ENCODE assay signal across 16 cellular contexts in genomic region chr9:70477907-70478480, GRCh38.
A peak's percentile ranks its signal among the peaks of the same experiment; 100 is the strongest.
DNase-seq lines count a peak whose midpoint lies in the region; ATAC-seq, FAIRE-seq and TF ChIP-seq lines count a peak whose summit lies in the region.
"Had no signal": no experiment of that assay in that cellular context is flagged by ENCODE, and none has a peak within 500 bp of the region (broad histone marks: within the 10 kb centered on the region; RNA-seq: fewer than 3 reads in every experiment).

No MANE protein-coding gene starts in this region.

- TF ChIP-seq EP300 in HepG2 (IDR thresholded peaks at IDR 0.05; ENCODE audit: low read depth in 2 of 2, low read length in 2 of 2) (no peak), HepG2 (CRISPR knock-in tag; IDR thresholded peaks at IDR 0.05; ENCODE audit: borderline replicate concordance) (no peak)

- TF ChIP-seq RAD21 in liver (IDR thresholded peaks at IDR 0.05): no peak
- no peak for TF ChIP-seq RAD21 in HepG2 (CRISPR knock-in tag; IDR thresholded peaks at IDR 0.05)

- no peaks in the 10 kb centered on the region for H3K9me3 ChIP-seq in liver (ENCODE audit: control insufficient read depth in 4 of 4, low read length in 3 of 4)
- no peaks in the 10 kb centered on the region for H3K9me3 ChIP-seq in HepG2 (ENCODE audit: low read length)
- no peaks in the 10 kb centered on the region for H3K9me3 ChIP-seq in psoas muscle
- no peaks in the 10 kb centered on the region for H3K9me3 ChIP-seq in aorta (ENCODE audit: control insufficient read depth, low read length)

- no peak for TF ChIP-seq POLR2A in HepG2 (IDR thresholded peaks at IDR 0.05; ENCODE audit: insufficient read depth in 1 of 2, low read depth in 2 of 2, low read length in 2 of 2)

- POLR2A ChIA-PET in HepG2 (lab: Yijun Ruan, JAX): interaction anchor here (5.8 kb wide), 1 partner anchor 58 kb away, joined by 40 read pairs; no protein-coding TSS in a partner anchor

- TF ChIP-seq CTCF in liver (IDR thresholded peaks at IDR 0.05; ENCODE audit: low read depth, low read length, missing input control): no peak
- TF ChIP-seq CTCF in HepG2 (CRISPR knock-in tag; IDR thresholded peaks at IDR 0.05): no peak
- TF ChIP-seq CTCF in psoas muscle (IDR thresholded peaks at IDR 0.05): no peak

- H2AFZ ChIP-seq in HepG2 (ENCODE audit: low read length): no peak overlapping the region

- ATAC-seq in HepG2 (no peak), psoas muscle (no peak), aorta (ENCODE audit: low FRiP score) (peak; percentile 15)

- H3K4me1 ChIP-seq in liver (ENCODE audit: control insufficient read depth in 4 of 4, insufficient read depth in 4 of 4, low read length in 3 of 4) (peaks cover 17 to 53% (median 29%) of the 10 kb centered on the region in 4 donors), HepG2 (ENCODE audit: insufficient read depth, low read length) (peaks cover 45% of the 10 kb centered on the region), psoas muscle (peaks cover 57% of the 10 kb centered on the region), aorta (ENCODE audit: control insufficient read depth in 1 of 2, insufficient read depth in 2 of 2, low read length in 2 of 2) (peaks cover 6 to 10% of the 10 kb centered on the region in 2 donors)

- DNase-seq in HepG2 (ENCODE audit: low spot score): no peak
- peak; percentile 62 for DNase-seq in fibroblast of gingiva (ENCODE audit: low read depth)
- DNase-seq in psoas muscle: no peak
- DNase-seq in aorta: no peak
- DNase-seq in DMS153 (lab: John Stamatoyannopoulos, UW): no peak
- DNase-seq in activated naive CD4-positive, alpha-beta T cell (lab: John Stamatoyannopoulos, UW): no peak
- no peak for DNase-seq in NCI-H2107 (lab: John Stamatoyannopoulos, UW)
- DNase-seq: DMS 273 treated with DMSO at 0.1 percent for 48 hours, H7, NCI-H1694, NCI-H69, nephron progenitor cell, RPMI8226 had no signal

- H4K20me1 ChIP-seq in HepG2 (ENCODE audit: insufficient read depth, low read length): no peaks in the 10 kb centered on the region

- H3K27ac ChIP-seq in liver (ENCODE audit: low read depth in 1 of 2, low read length in 2 of 2) (peak overlapping the region; percentile 94 to 96), HepG2 (ENCODE audit: extremely low read length, insufficient read depth, low read length) (no peak overlapping the region), psoas muscle (peak overlapping the region; percentile 94), aorta (ENCODE audit: low read depth in 1 of 2, low read length in 2 of 2) (peak overlapping the region; percentile 79 to 100)
- H3K27ac ChIP-seq: KMS-11 had no signal

- H3K27me3 ChIP-seq in liver (ENCODE audit: control insufficient read depth in 4 of 4, insufficient read depth in 4 of 4, low read length in 3 of 4) (no peaks in the 10 kb centered on the region), HepG2 (ENCODE audit: control insufficient read depth in 1 of 2, insufficient read depth in 2 of 2, low read length in 2 of 2) (peaks cover 0 to 26% of the 10 kb centered on the region in 2 experiments; a peak in 1 of 5 replicates), psoas muscle (ENCODE audit: insufficient read depth in 3 of 3, low read length in 2 of 3) (no peaks in the 10 kb centered on the region), aorta (ENCODE audit: control insufficient read depth in 1 of 2, insufficient read depth in 2 of 2, low read length in 1 of 2) (no peaks in the 10 kb centered on the region)

- CTCF ChIA-PET in HepG2 (lab: Yijun Ruan, JAX; ENCODE audit: low intra/inter-chr PET ratio, low total read pairs): no interaction called here

- intact Hi-C loops in HepG2 (cut with micrococcal nuclease; ENCODE audit: unreplicated experiment): no loop called here
- intact Hi-C loops in psoas muscle (cut with DNase I): no loop called here
- intact Hi-C loops in aorta (cut with DNase I): loop anchor here (2.0 to 5.0 kb wide), 2 partner anchors 41 to 57 kb away; no protein-coding TSS in a partner anchor

- in situ Hi-C loops in HepG2 (cut with HindIII; ENCODE audit: extremely low pct_ligation_motif_present, low pct_unique_long_range_greater_than_20kb): no loop called here

- no peaks in the 10 kb centered on the region for H3K79me2 ChIP-seq in HepG2 (ENCODE audit: insufficient read depth, low read length)

- FAIRE-seq in HepG2 (lab: Jason Lieb, UNC): no peak
- FAIRE-seq: endometrium had no signal

- WGBS in liver: 63% methylated on average over 2 of the region's 2 CpGs
- WGBS in HepG2 (ENCODE audit: low lambda C conversion rate): 88% methylated on average over 2 of the region's 2 CpGs
- WGBS in psoas muscle, 3 donors: 34 to 58% (median 38%) methylated on average over 2 of the region's 2 CpGs
- WGBS in aorta, 2 donors: 11% methylated on average over 2 of the region's 2 CpGs

- H3K9ac ChIP-seq in liver (ENCODE audit: low read depth in 1 of 2, low read length in 2 of 2) (no peak overlapping the region), HepG2 (ENCODE audit: insufficient read depth, low read depth, low read length) (no peak overlapping the region)
- H3K9ac ChIP-seq: KMS-11 had no signal

- no TSS peak for BruUV-seq in HepG2 (replicated peaks; lab: Mats Ljungman, UMichigan)

- H3K36me3 ChIP-seq in liver (ENCODE audit: control insufficient read depth in 4 of 4, insufficient read depth in 3 of 4, low read depth in 1 of 4, low read length in 3 of 4) (no peaks in the 10 kb centered on the region), HepG2 (replicated peaks in 1 of 2; ENCODE audit: control insufficient read depth in 1 of 2, insufficient read depth in 2 of 2, low read length in 2 of 2) (no peaks in the 10 kb centered on the region), psoas muscle (ENCODE audit: insufficient read depth in 1 of 2, low read depth in 1 of 2) (no peaks in the 10 kb centered on the region), aorta (ENCODE audit: control insufficient read depth in 1 of 2, insufficient read depth in 2 of 2, low read length in 1 of 2) (no peaks in the 10 kb centered on the region)

- H3K4me3 ChIP-seq in liver (ENCODE audit: low read depth in 1 of 3, low read length in 3 of 3): no peak overlapping the region
- H3K4me3 ChIP-seq in HepG2 (replicated peaks in 1 of 3; ENCODE audit: insufficient read depth in 1 of 3, low read depth in 2 of 3, low read length in 3 of 3): no peak overlapping the region
- no peak overlapping the region for H3K4me3 ChIP-seq in psoas muscle
- no peak overlapping the region for H3K4me3 ChIP-seq in aorta (ENCODE audit: low read length in 2 of 2)

- H3K4me2 ChIP-seq in HepG2 (ENCODE audit: low read depth, low read length): no peak overlapping the region
- H3K4me2 ChIP-seq: KMS-11 had no signal

TF ChIP-seq in liver, 16 proteins besides CTCF, POLR2A, EP300 and RAD21:
- TF ChIP-seq ZBTB33 (IDR thresholded peaks at IDR 0.05) (no peak), RXRA (IDR thresholded peaks at IDR 0.05) (no peak), SP1 (IDR thresholded peaks at IDR 0.05) (no peak), FOXA2 (IDR thresholded peaks at IDR 0.05) (no peak)

TF ChIP-seq in HepG2, 621 proteins besides CTCF, POLR2A, EP300 and RAD21 (continues in another document):
- TF ChIP-seq ZNF703 (CRISPR knock-in tag; IDR thresholded peaks at IDR 0.05; ENCODE audit: borderline replicate concordance) (no peak), DMTF1 (CRISPR knock-in tag; IDR thresholded peaks at IDR 0.05) (no peak)
- TF ChIP-seq, protein P1, sequence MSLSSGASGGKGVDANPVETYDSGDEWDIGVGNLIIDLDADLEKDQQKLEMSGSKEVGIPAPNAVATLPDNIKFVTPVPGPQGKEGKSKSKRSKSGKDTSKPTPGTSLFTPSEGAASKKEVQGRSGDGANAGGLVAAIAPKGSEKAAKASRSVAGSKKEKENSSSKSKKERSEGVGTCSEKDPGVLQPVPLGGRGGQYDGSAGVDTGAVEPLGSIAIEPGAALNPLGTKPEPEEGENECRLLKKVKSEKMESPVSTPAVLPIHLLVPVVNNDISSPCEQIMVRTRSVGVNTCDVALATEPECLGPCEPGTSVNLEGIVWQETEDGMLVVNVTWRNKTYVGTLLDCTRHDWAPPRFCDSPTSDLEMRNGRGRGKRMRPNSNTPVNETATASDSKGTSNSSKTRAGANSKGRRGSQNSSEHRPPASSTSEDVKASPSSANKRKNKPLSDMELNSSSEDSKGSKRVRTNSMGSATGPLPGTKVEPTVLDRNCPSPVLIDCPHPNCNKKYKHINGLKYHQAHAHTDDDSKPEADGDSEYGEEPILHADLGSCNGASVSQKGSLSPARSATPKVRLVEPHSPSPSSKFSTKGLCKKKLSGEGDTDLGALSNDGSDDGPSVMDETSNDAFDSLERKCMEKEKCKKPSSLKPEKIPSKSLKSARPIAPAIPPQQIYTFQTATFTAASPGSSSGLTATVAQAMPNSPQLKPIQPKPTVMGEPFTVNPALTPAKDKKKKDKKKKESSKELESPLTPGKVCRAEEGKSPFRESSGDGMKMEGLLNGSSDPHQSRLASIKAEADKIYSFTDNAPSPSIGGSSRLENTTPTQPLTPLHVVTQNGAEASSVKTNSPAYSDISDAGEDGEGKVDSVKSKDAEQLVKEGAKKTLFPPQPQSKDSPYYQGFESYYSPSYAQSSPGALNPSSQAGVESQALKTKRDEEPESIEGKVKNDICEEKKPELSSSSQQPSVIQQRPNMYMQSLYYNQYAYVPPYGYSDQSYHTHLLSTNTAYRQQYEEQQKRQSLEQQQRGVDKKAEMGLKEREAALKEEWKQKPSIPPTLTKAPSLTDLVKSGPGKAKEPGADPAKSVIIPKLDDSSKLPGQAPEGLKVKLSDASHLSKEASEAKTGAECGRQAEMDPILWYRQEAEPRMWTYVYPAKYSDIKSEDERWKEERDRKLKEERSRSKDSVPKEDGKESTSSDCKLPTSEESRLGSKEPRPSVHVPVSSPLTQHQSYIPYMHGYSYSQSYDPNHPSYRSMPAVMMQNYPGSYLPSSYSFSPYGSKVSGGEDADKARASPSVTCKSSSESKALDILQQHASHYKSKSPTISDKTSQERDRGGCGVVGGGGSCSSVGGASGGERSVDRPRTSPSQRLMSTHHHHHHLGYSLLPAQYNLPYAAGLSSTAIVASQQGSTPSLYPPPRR (CRISPR knock-in tag; IDR thresholded peaks at IDR 0.05; ENCODE audit: borderline replicate concordance): no peak

Comparison
In these comparisons a context has a peak if more than half of its experiments do, and no peak if none do; other contexts are left out.
1. intact Hi-C loops: an anchor here in aorta (2.0 to 5.0 kb wide); none called in HepG2 and psoas muscle.